ENCODE assay signal across 7 cellular contexts in genomic region chr7:9621306-9621894, GRCh38.
DNase-seq lines count a peak whose midpoint lies in the region; ATAC-seq and TF ChIP-seq lines count a peak whose summit lies in the region.
"Not testable (repeated sequence)": the region's sequence is repeated elsewhere in the genome, so short reads cannot be mapped to it uniquely, and the experiment has no call there.

No MANE protein-coding gene starts in this region.

- not testable (repeated sequence) for TF ChIP-seq POLR2A in spleen (IDR thresholded peaks at IDR 0.05)

- H3K36me3 ChIP-seq in GM23338 (ENCODE audit: insufficient read depth); HUES64 (ENCODE audit: insufficient read depth, low read length); spleen: not testable (repeated sequence)

- DNase-seq in GM23338 (ENCODE audit: low spot score) = peak; percentile 38
- peak; percentile 52 for DNase-seq in ecto neural progenitor cell (ENCODE audit: low spot score)
- peak; percentile 43 for DNase-seq in glutamatergic neuron
- DNase-seq in osteocyte (ENCODE audit: extremely low spot score, unreplicated experiment) = peak; percentile 83
- DNase-seq in spleen = peak; percentile 47

- H3K27me3 Mint-ChIP-seq in GM23338 (ENCODE audit: insufficient read depth, low read depth, poor library complexity); glutamatergic neuron (ENCODE audit: unreplicated experiment); osteocyte (ENCODE audit: unreplicated experiment): not testable (repeated sequence)

- H3K4me3 ChIP-seq in GM23338 = peak overlapping the region; percentile 62
- peak overlapping the region; percentile 47 for H3K4me3 ChIP-seq in HUES64 (ENCODE audit: low read length)
- H3K4me3 ChIP-seq in iPS-18c (ENCODE audit: insufficient read depth, low read depth, low read length) = peak overlapping the region; percentile 15; the same call in 1 of the 2 replicates
- H3K4me3 ChIP-seq in spleen = not testable (repeated sequence)

- not testable (repeated sequence) for H3K27ac ChIP-seq in GM23338 (ENCODE audit: low read depth); HUES64 (ENCODE audit: low read depth, low read length); spleen

- H3K36me3 Mint-ChIP-seq in GM23338 (ENCODE audit: low read depth); glutamatergic neuron (ENCODE audit: unreplicated experiment); osteocyte (ENCODE audit: unreplicated experiment): not testable (repeated sequence)

- ATAC-seq in GM23338 = peak; percentile 52

- H3K9me3 ChIP-seq in HUES64 (ENCODE audit: insufficient read depth, low read depth, low read length); iPS-18c (ENCODE audit: control insufficient read depth, insufficient read depth, low read length): not testable (repeated sequence)
- H3K9me3 ChIP-seq in spleen = peaks cover 0 to 34% (median 16%) of the 10 kb centered on the region in 8 donors

- H3K4me1 ChIP-seq in GM23338 (ENCODE audit: insufficient read depth); HUES64 (ENCODE audit: insufficient read depth, low read length); spleen: not testable (repeated sequence)

- not testable (repeated sequence) for H3K9me2 ChIP-seq in GM23338 (ENCODE audit: insufficient read depth)

- peak overlapping the region; percentile 97 for H2AFZ ChIP-seq in GM23338

- H3K27me3 ChIP-seq in GM23338 (ENCODE audit: insufficient read depth); HUES64 (ENCODE audit: insufficient read depth, low read length); spleen (replicated peaks in 1 of 7): not testable (repeated sequence)

- not testable (repeated sequence) for H4K20me1 ChIP-seq in GM23338 (replicated peaks; ENCODE audit: insufficient read depth)

- 95% methylated on average over 42 of the region's 44 CpGs for WGBS in HUES64
- 86 to 97% (median 94%) methylated on average over 10 to 44 of the region's 44 CpGs for WGBS in spleen, 5 donors

- H3K4me2 ChIP-seq in GM23338 = peak overlapping the region; percentile 73

- H3F3A ChIP-seq in GM23338 (replicated peaks; ENCODE audit: low read depth) = not testable (repeated sequence)

- not testable (repeated sequence) for H3K4me1 Mint-ChIP-seq in GM23338; glutamatergic neuron (ENCODE audit: low read depth, unreplicated experiment); osteocyte (ENCODE audit: unreplicated experiment)

- not testable (repeated sequence) for H3K9ac ChIP-seq in HUES64 (ENCODE audit: low read depth, low read length)

- H3K9me3 Mint-ChIP-seq in GM23338; glutamatergic neuron (ENCODE audit: unreplicated experiment); osteocyte (ENCODE audit: unreplicated experiment): not testable (repeated sequence)

- intact Hi-C loops in spleen (cut with DNase I; ENCODE audit: low total_unique reads) = not testable (repeated sequence)

- H3K4me3 Mint-ChIP-seq in GM23338 (peak overlapping the region; percentile 58; the same call in 2 of the 3 replicates), glutamatergic neuron (ENCODE audit: unreplicated experiment) (peak overlapping the region; percentile 81)
- not testable (repeated sequence) for H3K4me3 Mint-ChIP-seq in osteocyte (ENCODE audit: unreplicated experiment)

- TF ChIP-seq CTCF in GM23338 (conservative IDR thresholded peaks at IDR 0.05; ENCODE audit: low read depth in 2 of 2) = peak; percentile 20 to 42; a peak in 3 of 4 replicates
- not testable (repeated sequence) for TF ChIP-seq CTCF in glutamatergic neuron (IDR thresholded peaks at IDR 0.05; ENCODE audit: partially characterized antibody, unreplicated experiment); osteocyte (IDR thresholded peaks at IDR 0.05); spleen (IDR thresholded peaks at IDR 0.05 in 8 of 11, conservative IDR thresholded peaks at IDR 0.05 in 3 of 11)

- H3K27ac Mint-ChIP-seq in GM23338; glutamatergic neuron (ENCODE audit: unreplicated experiment); osteocyte (ENCODE audit: unreplicated experiment): not testable (repeated sequence)

- H3K79me2 ChIP-seq in GM23338 (replicated peaks; ENCODE audit: insufficient read depth) = not testable (repeated sequence)
